21 cellular contexts compared by ENCODE assay signal in the genomic region with DNA sequence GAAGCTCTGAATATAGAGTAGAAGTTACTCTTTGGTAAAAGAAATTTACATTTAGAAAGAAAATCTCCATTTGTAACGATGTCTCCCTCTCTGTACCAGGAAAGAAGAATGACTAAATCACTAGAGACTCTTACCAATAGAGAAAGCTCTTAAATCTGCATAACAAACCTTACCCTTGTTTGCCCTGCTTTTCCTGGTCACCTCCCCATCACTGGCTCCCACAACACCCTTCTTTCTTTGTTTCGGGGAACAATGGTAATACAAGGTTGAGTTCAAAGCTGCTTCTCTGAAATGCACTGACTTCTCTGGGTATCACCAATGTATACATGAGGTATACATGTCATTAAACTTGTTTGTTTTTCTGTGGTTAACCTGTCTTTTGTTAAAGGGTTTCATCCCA.
"Had no signal": no experiment of that assay in that cellular context is flagged by ENCODE, and none has a peak within 500 bp of the region (broad histone marks: within the 10 kb centered on the region; RNA-seq: fewer than 3 reads in every experiment).

No MANE protein-coding gene starts in this region.

- DNase-seq: activated CD4-positive, alpha-beta memory T cell treated with anti-CD3 and anti-CD28 coated beads, Interleukin-2, amount 10 ng/mL, durations not matched to agents 7 days and 5 days; activated CD4-positive, alpha-beta T cell treated with anti-CD3 and anti-CD28 coated beads, Interleukin-2, amount 10 ng/mL, durations not matched to agents 24 days and 14 days; activated T-cell treated with anti-CD3 and anti-CD28 coated beads for 4 hours; brain microvascular endothelial cell; caudate nucleus; effector CD8-positive, alpha-beta T cell; hypothalamus; left ventricle myocardium inferior; naive thymus-derived CD4-positive, alpha-beta T cell; small intestine; stimulated activated CD4-positive, alpha-beta T cell treated with anti-CD3 and anti-CD28 coated beads, Interleukin-15, amount 100 ng/mL, for 24 hours; stimulated activated CD4-positive, alpha-beta T cell treated with anti-CD3 and anti-CD28 coated beads, Interleukin-2, amount 100 ng/mL, for 48 hours; stimulated activated CD8-positive, alpha-beta memory T cell treated with anti-CD3 and anti-CD28 coated beads, Interleukin-4, amount 100 ng/mL, for 48 hours; stimulated activated naive B cell treated with anti-CD40 and anti-IgM and Interleukin-4, amounts not matched to agents 10 μg/mL and 1 μg/mL and 100 μg/mL, for 72 hours; transverse colon had no signal

- H3K36me3 ChIP-seq: ascending aorta, brain microvascular endothelial cell, left ventricle myocardium inferior, transverse colon had no signal

- H3K4me1 ChIP-seq: ascending aorta, left ventricle myocardium inferior, transverse colon had no signal

- FAIRE-seq: frontal cortex, small intestine, urothelium cell line had no signal

- H3K27ac ChIP-seq: ascending aorta, brain microvascular endothelial cell, left ventricle myocardium inferior, transverse colon had no signal

- H3K27me3 ChIP-seq: ascending aorta, brain microvascular endothelial cell, transverse colon had no signal

- ATAC-seq: activated CD4-positive, CD25-positive, alpha-beta regulatory T cell treated with anti-CD3 and anti-CD28 coated beads, Interleukin-2, amount 50 U/mL, for 24 hours; activated naive CD4-positive, alpha-beta T cell treated with anti-CD3 and anti-CD28 coated beads, Interleukin-2, amount 50 U/mL, for 72 hours; naive thymus-derived CD4-positive, alpha-beta T cell; sciatic nerve; stimulated activated naive B cell treated with anti-CD40 and anti-IgM and Interleukin-4, amounts not matched to agents 10 μg/mL and 1 μg/mL and 100 μg/mL, for 72 hours had no signal

- H3K9me3 ChIP-seq: ascending aorta, transverse colon had no signal

- H3K4me3 ChIP-seq: ascending aorta, left ventricle myocardium inferior, transverse colon had no signal
